ENCODE assay signal across 13 cellular contexts in the genomic region with DNA sequence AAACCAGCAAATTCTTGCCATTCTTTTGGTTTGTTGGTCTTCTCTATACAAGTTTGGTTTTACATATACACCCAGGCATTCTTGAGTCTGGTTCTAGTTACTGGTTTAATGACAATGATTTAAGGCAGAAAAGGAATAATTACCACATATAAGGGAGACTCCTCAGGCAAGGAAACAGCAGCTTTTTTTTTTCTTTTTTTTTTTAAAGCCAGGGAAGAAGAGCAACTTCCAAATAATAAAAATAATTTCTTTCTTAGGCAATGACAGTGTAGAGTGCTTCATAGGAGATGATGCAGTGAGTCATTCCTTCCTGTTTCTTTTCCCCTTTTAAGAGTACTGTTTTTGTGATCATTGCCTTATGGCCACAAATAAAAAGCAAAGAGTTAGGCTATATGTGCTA.
DNase-seq lines count a peak whose midpoint lies in the region; TF ChIP-seq lines count a peak whose summit lies in the region.
"Had no signal": no experiment of that assay in that cellular context is flagged by ENCODE, and none has a peak within 500 bp of the region (broad histone marks: within the 10 kb centered on the region; RNA-seq: fewer than 3 reads in every experiment).

No MANE protein-coding gene starts in this region.

- in situ Hi-C loops in HAP-1 (cut with MboI; ENCODE audit: low sequenced_read_pairs) = no loop called here

- H3K27me3 ChIP-seq in A673 (replicated peaks; ENCODE audit: insufficient read depth, low read depth, low read length, poor library complexity) (no peaks in the 10 kb centered on the region), HAP-1 (ENCODE audit: low read depth) (no peaks in the 10 kb centered on the region)
- H3K27me3 ChIP-seq: neural progenitor cell had no signal

- TF ChIP-seq CTCF in A673 (conservative IDR thresholded peaks at IDR 0.05; ENCODE audit: low read depth, low read length) (no peak), HFFc6 (IDR thresholded peaks at IDR 0.05) (no peak), epithelial cell of esophagus (IDR thresholded peaks at IDR 0.05; ENCODE audit: insufficient read depth, low read depth, low read length, missing control alignments) (no peak)

- peak overlapping the region; percentile 17 for H3K27ac Mint-ChIP-seq in HFFc6
- H3K27ac Mint-ChIP-seq: activated CD4-positive, alpha-beta T cell treated with anti-CD3 and anti-CD28 coated beads, Interleukin-2, amount 10 ng/mL, durations not matched to agents 7 days and 5 days; dendritic cell treated with granulocyte-macrophage colony-stimulating factor and Interleukin-4, amounts not matched to agents 40 ng/mL and 50 ng/mL, for 4 days; neural progenitor cell had no signal

- H3K4me1 ChIP-seq in A673 (ENCODE audit: insufficient read depth, low read length, poor library complexity, severe bottlenecking) (no peaks in the 10 kb centered on the region), HAP-1 (no peaks in the 10 kb centered on the region)
- H3K4me1 ChIP-seq: A549, neural progenitor cell had no signal

- intact Hi-C loops in A673 (cut with micrococcal nuclease; ENCODE audit: unreplicated experiment) = no loop called here

- no peaks in the 10 kb centered on the region for H3K9me3 Mint-ChIP-seq in HFFc6
- H3K9me3 Mint-ChIP-seq: activated CD4-positive, alpha-beta T cell treated with anti-CD3 and anti-CD28 coated beads, Interleukin-2, amount 10 ng/mL, durations not matched to agents 7 days and 5 days; dendritic cell treated with granulocyte-macrophage colony-stimulating factor and Interleukin-4, amounts not matched to agents 40 ng/mL and 50 ng/mL, for 4 days; neural progenitor cell had no signal

- H3K4me1 Mint-ChIP-seq in HFFc6 (ENCODE audit: low read depth) = peaks cover 28% of the 10 kb centered on the region
- H3K4me1 Mint-ChIP-seq: activated CD4-positive, alpha-beta T cell treated with anti-CD3 and anti-CD28 coated beads, Interleukin-2, amount 10 ng/mL, durations not matched to agents 7 days and 5 days; neural progenitor cell had no signal

- H3K9me3 ChIP-seq in A673 (ENCODE audit: low read depth, low read length, poor library complexity, severe bottlenecking) (no peaks in the 10 kb centered on the region), HAP-1 (no peaks in the 10 kb centered on the region)
- H3K9me3 ChIP-seq: A549 had no signal

- no peaks in the 10 kb centered on the region for H3K36me3 Mint-ChIP-seq in HFFc6 (ENCODE audit: low read depth)
- H3K36me3 Mint-ChIP-seq: neural progenitor cell had no signal

- POLR2A ChIA-PET in A673 (lab: Charles Lee; ENCODE audit: low non-redundant PET) = no interaction called here

- CTCF ChIA-PET in A673 (lab: Charles Lee) = no interaction called here

- DNase-seq in A673 (ENCODE audit: low spot score) (peak; percentile 75), HFFc6 (peak; percentile 64), SIG-M5 (lab: John Stamatoyannopoulos, UW) (peak; percentile 20), epithelial cell of esophagus (ENCODE audit: low read depth) (peak; percentile 41), HAP-1 (ENCODE audit: low spot score in 2 of 2) (no peak), NCI-H187 treated with DMSO at 0.1 percent for 48 hours (lab: John Stamatoyannopoulos, UW) (no peak)
- no peak for DNase-seq in activated CD4-positive, CD25-positive, alpha-beta regulatory T cell treated with anti-CD3 and anti-CD28 coated beads, Interleukin-2, amount 50 U/mL, for 72 hours
- no peak for DNase-seq in stimulated activated CD8-positive, alpha-beta memory T cell treated with anti-CD3 and anti-CD28 coated beads, Interleukin-4, amount 100 ng/mL, for 48 hours
- DNase-seq: activated CD4-positive, alpha-beta T cell treated with anti-CD3 and anti-CD28 coated beads, Interleukin-2, amount 10 ng/mL, durations not matched to agents 7 days and 5 days; NCI-H345 had no signal

- H3K36me3 ChIP-seq in A673 (ENCODE audit: insufficient read depth, low read length, poor library complexity, severe bottlenecking) = no peaks in the 10 kb centered on the region
- H3K36me3 ChIP-seq in HAP-1 (replicated peaks) = no peaks in the 10 kb centered on the region
- H3K36me3 ChIP-seq: neural progenitor cell had no signal

- no peak overlapping the region; the same call in 1 of the 2 replicates for H3K4me3 Mint-ChIP-seq in HFFc6
- H3K4me3 Mint-ChIP-seq: activated CD4-positive, alpha-beta T cell treated with anti-CD3 and anti-CD28 coated beads, Interleukin-2, amount 10 ng/mL, durations not matched to agents 7 days and 5 days; dendritic cell treated with granulocyte-macrophage colony-stimulating factor and Interleukin-4, amounts not matched to agents 40 ng/mL and 50 ng/mL, for 4 days; neural progenitor cell had no signal

- H3K27ac ChIP-seq in A673 (ENCODE audit: low read depth, low read length, poor library complexity, severe bottlenecking) = no peak overlapping the region
- H3K27ac ChIP-seq: A549, neural progenitor cell had no signal

- no TSS peak for BruUV-seq in A673 (replicated peaks; lab: Mats Ljungman, UMichigan)

- no peak overlapping the region for H3K4me3 ChIP-seq in A673 (ENCODE audit: low read depth, low read length, poor library complexity, severe bottlenecking)
- H3K4me3 ChIP-seq in epithelial cell of esophagus (ENCODE audit: low read length) = no peak overlapping the region
- no peak overlapping the region for H3K4me3 ChIP-seq in HAP-1
- H3K4me3 ChIP-seq: A549, neural progenitor cell had no signal

- H3K27me3 Mint-ChIP-seq in HFFc6 (ENCODE audit: insufficient read depth) = no peaks in the 10 kb centered on the region
- H3K27me3 Mint-ChIP-seq: activated CD4-positive, alpha-beta T cell treated with anti-CD3 and anti-CD28 coated beads, Interleukin-2, amount 10 ng/mL, durations not matched to agents 7 days and 5 days had no signal

Comparison
In these comparisons a context has a peak if more than half of its experiments do, and no peak if none do; other contexts are left out.
1. DNase-seq: peak in A673 (single experiment), HFFc6 (single experiment), SIG-M5 (single experiment) and epithelial cell of esophagus (single experiment); none in HAP-1 (0 of 2), NCI-H187 treated with DMSO at 0.1 percent for 48 hours (single experiment), activated CD4-positive, CD25-positive, alpha-beta regulatory T cell treated with anti-CD3 and anti-CD28 coated beads, Interleukin-2, amount 50 U/mL, for 72 hours (single experiment) and stimulated activated CD8-positive, alpha-beta memory T cell treated with anti-CD3 and anti-CD28 coated beads, Interleukin-4, amount 100 ng/mL, for 48 hours (single experiment).